Comparison of ENCODE assay signal across 8 cellular contexts in genomic region chr10:3067859-3068179, GRCh38. TPM values are rescaled to one million over a fixed set of nuclear protein-coding genes. Genes with fewer than 3 reads are reported as not detected.
A peak's percentile ranks its signal among the peaks of the same experiment; 100 is the strongest.
DNase-seq lines count a peak whose midpoint lies in the region; ATAC-seq and TF ChIP-seq lines count a peak whose summit lies in the region.

No MANE protein-coding gene starts in this region.

- no peaks in the 10 kb centered on the region for H3K36me3 ChIP-seq in BE2C
- H3K36me3 ChIP-seq in muscle layer of duodenum (ENCODE audit: control insufficient read depth in 1 of 2, insufficient read depth in 2 of 2, low read length in 2 of 2) = no peaks in the 10 kb centered on the region

- TF ChIP-seq EP300 in Ishikawa (IDR thresholded peaks at IDR 0.05; ENCODE audit: borderline replicate concordance) = no peak

- H3K27me3 ChIP-seq in BE2C = peaks cover 32% of the 10 kb centered on the region
- H3K27me3 ChIP-seq in muscle layer of duodenum (ENCODE audit: low read depth, low read length) = peaks cover 5% of the 10 kb centered on the region

- H3K4me3 ChIP-seq in BE2C (ENCODE audit: low read depth, low read length) (peak overlapping the region; percentile 71), muscle layer of duodenum (ENCODE audit: low read depth in 1 of 2, low read length in 2 of 2) (peak overlapping the region; percentile 69 to 86)

- DNase-seq in BE2C = no peak
- no peak for DNase-seq in caudate nucleus (lab: John Stamatoyannopoulos, UW)
- DNase-seq in hippocampal formation (lab: John Stamatoyannopoulos, UW) = no peak
- DNase-seq in ureter (ENCODE audit: low spot score) = no peak
- no peak for DNase-seq in A172 (ENCODE audit: low spot score)

- H3K4me1 ChIP-seq in BE2C (no peaks in the 10 kb centered on the region), muscle layer of duodenum (ENCODE audit: control insufficient read depth in 1 of 2, insufficient read depth in 2 of 2, low read length in 2 of 2) (peaks cover 0 to 21% of the 10 kb centered on the region in 2 donors)

- H3K27ac ChIP-seq in caudate nucleus (ENCODE audit: low read depth, low read length) (peak overlapping the region; percentile 58), muscle layer of duodenum (ENCODE audit: low read length) (no peak overlapping the region)

- no peak for TF ChIP-seq RAD21 in Ishikawa (IDR thresholded peaks at IDR 0.05; ENCODE audit: low read depth)

- no peak for TF ChIP-seq CTCF in BE2C (IDR thresholded peaks at IDR 0.05; ENCODE audit: low read depth, low read length)

- peak; percentile 1 for ATAC-seq in GM19324 (IDR thresholded peaks at IDR 0.05; ENCODE audit: low FRiP score, unreplicated experiment)

- no peaks in the 10 kb centered on the region for H3K9me3 ChIP-seq in BE2C
- no peaks in the 10 kb centered on the region for H3K9me3 ChIP-seq in muscle layer of duodenum (ENCODE audit: control insufficient read depth in 1 of 2, low read length in 2 of 2)

TF ChIP-seq in Ishikawa, 13 proteins besides CTCF, POLR2A, EP300 and RAD21:
- TF ChIP-seq FOXM1 (IDR thresholded peaks at IDR 0.05; ENCODE audit: borderline replicate concordance, low read depth) (no peak), ZBTB7A (IDR thresholded peaks at IDR 0.05; ENCODE audit: low read depth) (peak; percentile 40; the same call in 1 of the 2 replicates)
TF ChIP-seq in Ishikawa: peak in this region for 1.

RNA-seq across cellular contexts. Expression of gene PFKP, which starts 0.5 kb away (rescaled TPM):
- polyA plus RNA-seq in BE2C (2012; ENCODE audit: insufficient read depth, insufficient read length, low read depth) = 25.6 TPM
- 67.8 TPM for total RNA-seq in ureter
- 233 and 244 TPM in 2 replicates for total RNA-seq in A172 (2014; rRNA removed; shearing (Covaris generic))
